In genomic region chr19:7986321-7987083, GRCh38 we compare ENCODE assay signal across 8 cellular contexts. TPM values are rescaled to one million over a fixed set of nuclear protein-coding genes. Genes with fewer than 3 reads are reported as not detected.
A peak's percentile ranks its signal among the peaks of the same experiment; 100 is the strongest.
DNase-seq lines count a peak whose midpoint lies in the region; ATAC-seq and TF ChIP-seq lines count a peak whose summit lies in the region.
"Had no signal": no experiment of that assay in that cellular context is flagged by ENCODE, and none has a peak within 500 bp of the region (broad histone marks: within the 10 kb centered on the region; RNA-seq: fewer than 3 reads in every experiment).

No MANE protein-coding gene starts in this region.

- no peaks in the 10 kb centered on the region for H3K27me3 ChIP-seq in brain microvascular endothelial cell (replicated peaks)
- no peaks in the 10 kb centered on the region for H3K27me3 ChIP-seq in kidney epithelial cell (ENCODE audit: control insufficient read depth, insufficient read depth, low read length)
- no peaks in the 10 kb centered on the region for H3K27me3 ChIP-seq in upper lobe of right lung

- no peak overlapping the region for H3K4me3 ChIP-seq in HFF-Myc (replicated peaks; ENCODE audit: low read depth, low read length)
- no peak overlapping the region for H3K4me3 ChIP-seq in brain microvascular endothelial cell (ENCODE audit: low read depth, low read length)
- no peak overlapping the region for H3K4me3 ChIP-seq in kidney epithelial cell (ENCODE audit: low read depth, low read length)
- H3K4me3 ChIP-seq in upper lobe of right lung, result no peak overlapping the region

- H3K9me3 ChIP-seq in upper lobe of right lung, result no peaks in the 10 kb centered on the region

- TF ChIP-seq CTCF in HFF-Myc (IDR thresholded peaks at IDR 0.05; ENCODE audit: low read depth, low read length, missing control alignments) (no peak), brain microvascular endothelial cell (IDR thresholded peaks at IDR 0.05; ENCODE audit: low read depth, low read length, missing control alignments) (no peak), kidney epithelial cell (IDR thresholded peaks at IDR 0.05; ENCODE audit: insufficient read depth, low read length, poor library complexity, severe bottlenecking) (no peak), upper lobe of right lung (IDR thresholded peaks at IDR 0.05) (no peak)

- DNase-seq in HFF-Myc (ENCODE audit: extremely low read depth, low read depth), result peak; percentile 38
- DNase-seq in brain microvascular endothelial cell, result peak; percentile 61
- DNase-seq in kidney epithelial cell (ENCODE audit: low read depth), result peak; percentile 49
- no peak for DNase-seq in upper lobe of right lung
- DNase-seq in NCI-H1105 treated with DMSO at 0.1 percent for 48 hours (lab: John Stamatoyannopoulos, UW), result no peak
- DNase-seq in middle frontal gyrus (ENCODE audit: extremely low spot score, low spot score), result no peak
- DNase-seq in left cardiac atrium, result no peak
- DNase-seq: NCI-H1694 had no signal

- H3K27ac ChIP-seq in brain microvascular endothelial cell, result peak overlapping the region; percentile 25
- peak overlapping the region; percentile 74 for H3K27ac ChIP-seq in upper lobe of right lung

- in situ Hi-C loops in brain microvascular endothelial cell (cut with HindIII; ENCODE audit: low pct_ligation_motif_present, low sequenced_read_pairs), result no loop called here

- ATAC-seq in upper lobe of right lung, result peak; percentile 11
- no peak for ATAC-seq in left cardiac atrium

- H3K36me3 ChIP-seq in brain microvascular endothelial cell (replicated peaks) (peaks cover 48% of the 10 kb centered on the region), kidney epithelial cell (ENCODE audit: control insufficient read depth, insufficient read depth, low read length) (peaks cover 6% of the 10 kb centered on the region), upper lobe of right lung (peaks cover 68% of the 10 kb centered on the region)

- intact Hi-C loops in upper lobe of right lung (cut with DNase I), result no loop called here
- intact Hi-C loops in left cardiac atrium (cut with DNase I), result no loop called here

- peaks cover 28% of the 10 kb centered on the region for H3K4me1 ChIP-seq in upper lobe of right lung

RNA-seq across cellular contexts. Expression of gene ELAVL1, which starts 18.9 kb away (rescaled TPM):
- total RNA-seq in kidney epithelial cell, result 62.3 and 65.9 TPM in 2 replicates
- total RNA-seq in upper lobe of right lung, result 65.9 TPM
- 10 to 100 TPM; 51.6 to 68.3 TPM for total RNA-seq in left cardiac atrium

RNA-seq across cellular contexts. Expression of gene TIMM44, which starts 43.0 kb away (rescaled TPM):
- total RNA-seq in kidney epithelial cell, result 80.5 and 83.9 TPM in 2 replicates
- total RNA-seq in upper lobe of right lung, result 49.8 TPM
- 10 to 100 TPM; 70.6 to 73.8 TPM for total RNA-seq in left cardiac atrium

Comparison
In these comparisons a context has a peak if more than half of its experiments do, and no peak if none do; other contexts are left out.
1. DNase-seq: peak in HFF-Myc (single experiment), brain microvascular endothelial cell (single experiment) and kidney epithelial cell (single experiment); none in upper lobe of right lung (single experiment), NCI-H1105 treated with DMSO at 0.1 percent for 48 hours (single experiment), middle frontal gyrus (single experiment) and left cardiac atrium (single experiment).